ENCODE assay signal across 8 cellular contexts in genomic region chr7:142808802-142809583, GRCh38. TPM values are rescaled to one million over a fixed set of nuclear protein-coding genes. Genes with fewer than 3 reads are reported as not detected.
DNase-seq lines count a peak whose midpoint lies in the region; ATAC-seq and TF ChIP-seq lines count a peak whose summit lies in the region.

No MANE protein-coding gene starts in this region.

- no peaks in the 10 kb centered on the region for H3K36me3 ChIP-seq in left ventricle myocardium inferior

- peaks cover 7% of the 10 kb centered on the region for H3K36me3 Mint-ChIP-seq in activated CD4-positive, alpha-beta memory T cell treated with anti-CD3 and anti-CD28 coated beads for 36 hours

- peaks cover 95% of the 10 kb centered on the region for H3K4me1 Mint-ChIP-seq in activated CD4-positive, alpha-beta memory T cell treated with anti-CD3 and anti-CD28 coated beads for 36 hours (ENCODE audit: low read depth)

- H3K4me3 ChIP-seq in left ventricle myocardium inferior: no peak overlapping the region
- no peak overlapping the region for H3K4me3 ChIP-seq in fibroblast of villous mesenchyme (ENCODE audit: low read depth, low read length)

- no peaks in the 10 kb centered on the region for H3K9me3 Mint-ChIP-seq in activated CD4-positive, alpha-beta memory T cell treated with anti-CD3 and anti-CD28 coated beads for 36 hours

- H3K27ac Mint-ChIP-seq in activated CD4-positive, alpha-beta memory T cell treated with anti-CD3 and anti-CD28 coated beads for 36 hours: peak overlapping the region; percentile 100

- H3K27ac ChIP-seq in left ventricle myocardium inferior (replicated peaks): no peak overlapping the region

- no peaks in the 10 kb centered on the region for H3K4me1 ChIP-seq in left ventricle myocardium inferior

- CTCF ChIA-PET in activated CD4-positive, alpha-beta memory T cell treated with anti-CD3 and anti-CD28 coated beads for 36 hours (lab: Charles Lee): interaction anchor here (0.6 to 11.6 kb wide), 18 partner anchors 17 to 571 kb away, joined by 3 to 390 read pairs (median 4); no protein-coding TSS in a partner anchor

- TF ChIP-seq CTCF in left ventricle myocardium inferior (IDR thresholded peaks at IDR 0.05; ENCODE audit: borderline replicate concordance): no peak
- TF ChIP-seq CTCF in fibroblast of villous mesenchyme (IDR thresholded peaks at IDR 0.05; ENCODE audit: insufficient read depth, low read depth, low read length): no peak

- H3K9me3 ChIP-seq in left ventricle myocardium inferior (replicated peaks): no peaks in the 10 kb centered on the region

- DNase-seq in Right ventricle myocardium superior (peak; percentile 47), left ventricle myocardium inferior (no peak), fibroblast of villous mesenchyme (ENCODE audit: low read depth) (peak; percentile 62), NCI-H446 (lab: John Stamatoyannopoulos, UW) (no peak), NCI-H1105 (lab: John Stamatoyannopoulos, UW) (no peak)
- DNase-seq in activated CD4-positive, alpha-beta memory T cell treated with anti-CD3 and anti-CD28 coated beads for 36 hours: peak; percentile 98
- peak; percentile 87 for DNase-seq in stimulated activated CD8-positive, alpha-beta memory T cell treated with anti-CD3 and anti-CD28 coated beads, Interleukin-4, amount 100 ng/mL, for 1 hour (ENCODE audit: low read depth in 2 of 2, low spot score in 1 of 2)

- peak overlapping the region; percentile 56 for H3K4me3 Mint-ChIP-seq in activated CD4-positive, alpha-beta memory T cell treated with anti-CD3 and anti-CD28 coated beads for 36 hours

- H3K27me3 ChIP-seq in left ventricle myocardium inferior (ENCODE audit: low read depth): peaks cover 97% of the 10 kb centered on the region

- H3K27me3 Mint-ChIP-seq in activated CD4-positive, alpha-beta memory T cell treated with anti-CD3 and anti-CD28 coated beads for 36 hours: no peaks in the 10 kb centered on the region

- POLR2A ChIA-PET in activated CD4-positive, alpha-beta memory T cell treated with anti-CD3 and anti-CD28 coated beads for 36 hours (lab: Charles Lee): interaction anchor here (0.6 to 10.8 kb wide), 16 partner anchors 9 to 496 kb away, joined by 3 to 517 read pairs (median 4); partner anchors contain the start of gene CASP2

- ATAC-seq in Right ventricle myocardium superior (ENCODE audit: poor library complexity) (peak; percentile 25), HG03442 (IDR thresholded peaks at IDR 0.05; ENCODE audit: unreplicated experiment) (peak; percentile 83)

- intact Hi-C loops in Right ventricle myocardium superior (cut with DNase I): no loop called here
- intact Hi-C loops in left ventricle myocardium inferior (cut with micrococcal nuclease): no loop called here
- intact Hi-C loops in activated CD4-positive, alpha-beta memory T cell treated with anti-CD3 and anti-CD28 coated beads for 36 hours (cut with micrococcal nuclease): loop anchor here (1.0 to 10.0 kb wide), 17 partner anchors 9 to 1254 kb away; partner anchors contain the start of genes AGK, CASP2, TAS2R38 and ZYX

RNA-seq across cellular contexts. Expression of gene PRSS2, which starts 38.2 kb away (rescaled TPM):
- not detected for total RNA-seq in Right ventricle myocardium superior
- total RNA-seq in left ventricle myocardium inferior: not detected
- total RNA-seq in activated CD4-positive, alpha-beta memory T cell treated with anti-CD3 and anti-CD28 coated beads for 36 hours: not detected
- total RNA-seq in fibroblast of villous mesenchyme: not detected in 2 replicates

RNA-seq across cellular contexts. Expression of gene EPHB6, which starts 45.9 kb away (rescaled TPM):
- 2.6 TPM for total RNA-seq in Right ventricle myocardium superior
- total RNA-seq in left ventricle myocardium inferior: 4.4 TPM
- total RNA-seq in activated CD4-positive, alpha-beta memory T cell treated with anti-CD3 and anti-CD28 coated beads for 36 hours: 10 to 100 TPM in 1 of 2 experiments, 1 to 10 TPM in 1; 9.5 to 11.0 TPM
- 0.43 and 4.2 TPM in 2 replicates for total RNA-seq in fibroblast of villous mesenchyme

RNA-seq across cellular contexts. Expression of gene PRSS1, which starts 59.7 kb away (rescaled TPM):
- total RNA-seq in Right ventricle myocardium superior (not detected), left ventricle myocardium inferior (not detected), fibroblast of villous mesenchyme (not detected in 2 replicates)
- not detected for total RNA-seq in activated CD4-positive, alpha-beta memory T cell treated with anti-CD3 and anti-CD28 coated beads for 36 hours

Comparison
In these comparisons a context has a peak if more than half of its experiments do, and no peak if none do; other contexts are left out.
1. DNase-seq: peak in Right ventricle myocardium superior (single experiment), activated CD4-positive, alpha-beta memory T cell treated with anti-CD3 and anti-CD28 coated beads for 36 hours (single experiment), fibroblast of villous mesenchyme (single experiment) and stimulated activated CD8-positive, alpha-beta memory T cell treated with anti-CD3 and anti-CD28 coated beads, Interleukin-4, amount 100 ng/mL, for 1 hour (2 of 2); none in left ventricle myocardium inferior (single experiment), NCI-H446 (0 of 2) and NCI-H1105 (single experiment).